Comparison of ENCODE assay signal across 1 cellular context in the genomic region with DNA sequence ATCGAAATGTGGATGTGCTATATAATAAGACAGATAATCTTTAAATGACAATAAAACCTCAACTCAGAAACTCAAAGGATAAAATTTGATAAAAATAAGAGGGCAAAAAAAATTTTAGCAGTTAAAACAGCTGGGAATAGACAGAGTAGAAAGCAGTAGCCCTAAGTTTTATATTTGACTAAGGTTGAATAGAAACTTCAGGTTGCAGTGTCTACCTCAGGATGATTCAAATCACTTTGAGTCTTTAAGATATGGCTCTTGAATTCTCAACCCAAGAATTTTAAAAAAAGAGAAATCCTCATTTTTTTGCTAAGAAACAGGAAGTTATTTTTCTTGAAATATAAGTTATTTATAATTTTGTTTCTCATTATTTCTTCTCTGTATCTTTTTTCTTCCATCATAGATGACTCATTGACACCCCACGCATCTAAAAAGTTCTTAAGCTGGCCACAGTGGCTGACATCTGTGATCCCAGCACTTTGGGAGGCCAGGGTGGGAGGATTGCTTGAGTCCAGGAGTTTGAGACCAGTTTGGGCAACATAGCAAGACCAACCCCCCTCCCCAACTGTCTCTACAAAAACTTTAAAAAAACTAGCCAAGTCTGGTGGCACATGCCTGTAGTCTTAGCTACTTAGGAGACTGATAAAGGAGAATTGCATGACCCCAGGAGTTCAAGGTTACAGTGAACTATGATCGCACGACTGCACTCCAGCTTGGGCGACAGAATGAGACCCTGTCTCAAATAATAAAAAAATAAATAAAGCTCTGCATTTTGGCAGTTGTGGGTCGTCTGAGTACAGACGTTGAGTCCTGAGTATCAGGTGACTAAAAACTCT.
TF ChIP-seq lines count a peak whose summit lies in the region.

No MANE protein-coding gene starts in this region.

TF ChIP-seq in HepG2, 621 proteins besides CTCF, POLR2A, EP300 and RAD21:
- peak; percentile 41 for TF ChIP-seq RBM22 (optimal IDR thresholded peaks at IDR 0.05; ENCODE audit: low read length)
- peak; percentile 67 for TF ChIP-seq ZNF770 (CRISPR knock-in tag; IDR thresholded peaks at IDR 0.05)
- no peak for TF ChIP-seq BRCA1 (CRISPR knock-in tag; IDR thresholded peaks at IDR 0.05)
TF ChIP-seq in HepG2: peak in this region for 2.
